In genomic region chr3:52043750-52044149, GRCh38 we compare ENCODE assay signal across 20 cellular contexts. TPM values are rescaled to one million over a fixed set of nuclear protein-coding genes. Genes with fewer than 3 reads are reported as not detected.
DNase-seq lines count a peak whose midpoint lies in the region; ATAC-seq and TF ChIP-seq lines count a peak whose summit lies in the region.
"Had no signal": no experiment of that assay in that cellular context is flagged by ENCODE, and none has a peak within 500 bp of the region (broad histone marks: within the 10 kb centered on the region; RNA-seq: fewer than 3 reads in every experiment).

No MANE protein-coding gene starts in this region.

- no peaks in the 10 kb centered on the region for H3K27me3 Mint-ChIP-seq in T-helper 17 cell
- H3K27me3 Mint-ChIP-seq in dendritic cell treated with granulocyte-macrophage colony-stimulating factor and Interleukin-4, amounts not matched to agents 40 ng/mL and 50 ng/mL, for 4 days, result peaks cover 8% of the 10 kb centered on the region
- H3K27me3 Mint-ChIP-seq: activated CD4-positive, alpha-beta T cell treated with anti-CD3 and anti-CD28 coated beads for 36 hours had no signal

- no peak overlapping the region for H2AFZ ChIP-seq in GM23248
- H2AFZ ChIP-seq: parathyroid adenoma had no signal

- peaks cover 24% of the 10 kb centered on the region for H3K4me1 Mint-ChIP-seq in T-helper 17 cell
- peaks cover 7% of the 10 kb centered on the region for H3K4me1 Mint-ChIP-seq in dendritic cell treated with granulocyte-macrophage colony-stimulating factor and Interleukin-4, amounts not matched to agents 40 ng/mL and 50 ng/mL, for 4 days (ENCODE audit: low read depth)

- H3F3A ChIP-seq in GM23248 (ENCODE audit: insufficient read depth), result peaks cover 16% of the 10 kb centered on the region

- DNase-seq in T-helper 17 cell, result no peak
- DNase-seq in GM23248, result no peak
- no peak for DNase-seq in dedifferentiated amniotic fluid mesenchymal stem cell (ENCODE audit: extremely low spot score)
- no peak for DNase-seq in NCI-H345 treated with DMSO at 0.1 percent for 48 hours (lab: John Stamatoyannopoulos, UW; ENCODE audit: unreplicated experiment)
- DNase-seq: activated CD4-positive, alpha-beta T cell treated with anti-CD3 and anti-CD28 coated beads for 36 hours; CD8-positive, alpha-beta memory T cell; Kasumi-1; natural killer cell; NCI-H1092; NCI-H510A; stimulated activated CD4-positive, alpha-beta T cell treated with anti-CD3 and anti-CD28 coated beads, Interleukin-2, amount 100 ng/mL, for 24 hours; stimulated activated naive CD4-positive, alpha-beta T cell treated with Interleukin-2 at 50 U/mL for 16 hours; upper lobe of left lung had no signal

- no peaks in the 10 kb centered on the region for H3K9me3 Mint-ChIP-seq in dendritic cell treated with granulocyte-macrophage colony-stimulating factor and Interleukin-4, amounts not matched to agents 40 ng/mL and 50 ng/mL, for 4 days
- H3K9me3 Mint-ChIP-seq: CD8-positive, alpha-beta memory T cell; natural killer cell had no signal

- H3K27me3 ChIP-seq in skeletal muscle tissue (ENCODE audit: control insufficient read depth in 3 of 3, insufficient read depth in 3 of 3, low read length in 3 of 3), result no peaks in the 10 kb centered on the region
- H3K27me3 ChIP-seq in GM23248 (replicated peaks; ENCODE audit: insufficient read depth), result no peaks in the 10 kb centered on the region
- H3K27me3 ChIP-seq: esophagus muscularis mucosa, upper lobe of left lung had no signal

- H3K36me3 ChIP-seq in HEK293 (ENCODE audit: control insufficient read depth in 2 of 2, insufficient read depth in 1 of 2, low read length in 2 of 2) (peaks cover 0 to 12% of the 10 kb centered on the region in 2 experiments; a peak in 1 of 3 replicates), skeletal muscle tissue (ENCODE audit: control insufficient read depth in 3 of 3, insufficient read depth in 3 of 3, low read length in 3 of 3) (peaks cover 0 to 5% (median 5%) of the 10 kb centered on the region in 3 donors), GM23248 (ENCODE audit: low read depth) (0 out of 2 replicates have a peak, but pooled peaks cover under 1% of the 10 kb centered on the region)

- 77 to 80% methylated on average over 6 of the region's 6 CpGs for WGBS in GM23248 (ENCODE audit: low coverage in 1 of 2, low lambda C conversion rate in 2 of 2, missing lambda C conversion rate in 2 of 2), 2 experiments

- H3K4me2 ChIP-seq in GM23248 (ENCODE audit: unreplicated experiment), result no peak overlapping the region

- no peaks in the 10 kb centered on the region for H3K79me2 ChIP-seq in GM23248 (ENCODE audit: insufficient read depth)
- H3K79me2 ChIP-seq: parathyroid adenoma had no signal

- peak overlapping the region; percentile 43 for H3K27ac Mint-ChIP-seq in T-helper 17 cell
- peak overlapping the region; percentile 5 for H3K27ac Mint-ChIP-seq in dendritic cell treated with granulocyte-macrophage colony-stimulating factor and Interleukin-4, amounts not matched to agents 40 ng/mL and 50 ng/mL, for 4 days
- H3K27ac Mint-ChIP-seq: activated CD4-positive, alpha-beta T cell treated with anti-CD3 and anti-CD28 coated beads for 36 hours; natural killer cell had no signal

- H3K27ac ChIP-seq in HEK293 (ENCODE audit: extremely low read depth, low read depth, low read length), result no peak overlapping the region
- no peak overlapping the region for H3K27ac ChIP-seq in skeletal muscle tissue (ENCODE audit: low read depth, low read length)
- H3K27ac ChIP-seq in GM23248, result no peak overlapping the region
- H3K27ac ChIP-seq: parathyroid adenoma had no signal

- in situ Hi-C loops in GM23248 (cut with MboI), result no loop called here

- H3K9me2 ChIP-seq in GM23248 (ENCODE audit: insufficient read depth), result no peaks in the 10 kb centered on the region

- no peak overlapping the region for H3K4me3 Mint-ChIP-seq in T-helper 17 cell
- H3K4me3 Mint-ChIP-seq in dendritic cell treated with granulocyte-macrophage colony-stimulating factor and Interleukin-4, amounts not matched to agents 40 ng/mL and 50 ng/mL, for 4 days, result no peak overlapping the region
- H3K4me3 Mint-ChIP-seq: activated CD4-positive, alpha-beta T cell treated with anti-CD3 and anti-CD28 coated beads for 36 hours; CD8-positive, alpha-beta memory T cell; natural killer cell had no signal

- no peak for TF ChIP-seq CTCF in HEK293 (tag by site-specific recombination; IDR thresholded peaks at IDR 0.05)

- intact Hi-C loops in dendritic cell treated with granulocyte-macrophage colony-stimulating factor and Interleukin-4, amounts not matched to agents 40 ng/mL and 50 ng/mL, for 4 days (cut with micrococcal nuclease), result no loop called here

- CTCF ChIA-PET in HEK293 (lab: Yijun Ruan, JAX), result interaction anchor here (0.7 to 0.8 kb wide), 2 partner anchors 29 to 102 kb away, joined by 3 read pairs; partner anchors contain the start of gene RRP9

- no peaks in the 10 kb centered on the region for H3K9me3 ChIP-seq in HEK293 (ENCODE audit: control insufficient read depth, insufficient read depth, low read depth, low read length)
- no peaks in the 10 kb centered on the region for H3K9me3 ChIP-seq in T-helper 17 cell (ENCODE audit: control insufficient read depth, low read length, poor library complexity, severe bottlenecking)
- H3K9me3 ChIP-seq in skeletal muscle tissue (ENCODE audit: control insufficient read depth in 3 of 3, low read length in 3 of 3), result no peaks in the 10 kb centered on the region
- no peaks in the 10 kb centered on the region for H3K9me3 ChIP-seq in GM23248 (ENCODE audit: low read depth)
- H3K9me3 ChIP-seq: esophagus muscularis mucosa, upper lobe of left lung had no signal

- peak overlapping the region in 2 of 3 donors; percentile 16 to 33 for H3K9ac ChIP-seq in skeletal muscle tissue (ENCODE audit: low read depth in 1 of 3, low read length in 3 of 3)
- no peak overlapping the region for H3K9ac ChIP-seq in GM23248
- H3K9ac ChIP-seq: parathyroid adenoma had no signal

- ATAC-seq in T-helper 17 cell (no peak), GM21717 (IDR thresholded peaks at IDR 0.05; ENCODE audit: unreplicated experiment) (no peak)
- ATAC-seq: activated CD4-positive, alpha-beta T cell treated with anti-CD3 and anti-CD28 coated beads for 36 hours; HCT116; natural killer cell had no signal

- H3K4me3 ChIP-seq in HEK293 (ENCODE audit: low read depth, low read length), result no peak overlapping the region
- H3K4me3 ChIP-seq in skeletal muscle tissue (ENCODE audit: low read length in 3 of 3), result no peak overlapping the region
- no peak overlapping the region for H3K4me3 ChIP-seq in GM23248
- H3K4me3 ChIP-seq: esophagus muscularis mucosa, upper lobe of left lung had no signal

- no peaks in the 10 kb centered on the region for H4K20me1 ChIP-seq in GM23248 (ENCODE audit: insufficient read depth)

- H3K4me1 ChIP-seq in HEK293 (ENCODE audit: control insufficient read depth, insufficient read depth, low read length) (no peaks in the 10 kb centered on the region), skeletal muscle tissue (ENCODE audit: control insufficient read depth in 3 of 3, insufficient read depth in 3 of 3, low read length in 3 of 3) (peaks cover 10 to 61% (median 57%) of the 10 kb centered on the region in 3 donors), GM23248 (ENCODE audit: insufficient read depth) (peaks cover 27% of the 10 kb centered on the region)
- H3K4me1 ChIP-seq: parathyroid adenoma had no signal

- no peaks in the 10 kb centered on the region for H3K36me3 Mint-ChIP-seq in T-helper 17 cell (ENCODE audit: low read depth)
- peaks cover 11% of the 10 kb centered on the region for H3K36me3 Mint-ChIP-seq in dendritic cell treated with granulocyte-macrophage colony-stimulating factor and Interleukin-4, amounts not matched to agents 40 ng/mL and 50 ng/mL, for 4 days (ENCODE audit: low read depth)
- H3K36me3 Mint-ChIP-seq: natural killer cell had no signal

- POLR2A ChIA-PET in HEK293 (lab: Yijun Ruan, JAX), result interaction anchor here (0.5 kb wide), 1 partner anchor 177 kb away, joined by 6 read pairs; no protein-coding TSS in a partner anchor

TF ChIP-seq in HEK293, 187 proteins besides CTCF, POLR2A, EP300 and RAD21:
- TF ChIP-seq GLIS1 (tag by site-specific recombination; IDR thresholded peaks at IDR 0.05) (peak; percentile 59), ZIC2 (tag by site-specific recombination; IDR thresholded peaks at IDR 0.05) (peak; percentile 88), ZNF311 (tag by site-specific recombination; IDR thresholded peaks at IDR 0.05; ENCODE audit: borderline replicate concordance) (no peak)

RNA-seq across cellular contexts. Expression of gene DUSP7, which starts 12.6 kb away (rescaled TPM):
- total RNA-seq in T-helper 17 cell, result 10 to 100 TPM; 15.8 to 18.6 TPM
- total RNA-seq in skeletal muscle tissue, result 5.2 TPM
- total RNA-seq in GM23248 (2014; rRNA removed; shearing (Covaris generic)), result 12.4 and 17.7 TPM in 2 replicates
- polyA plus RNA-seq in GM23248 (2016; fragmentation: Nextera tagmentation; extraction: Ambion mirVana), result 5.1 and 5.8 TPM in 2 replicates

RNA-seq across cellular contexts. Expression of gene RPL29, which starts 48.1 kb away (rescaled TPM):
- 1,000 to 10,000 TPM; 1,359 to 1,493 TPM for total RNA-seq in T-helper 17 cell
- 1,532 TPM for total RNA-seq in skeletal muscle tissue
- 965 and 1,164 TPM in 2 replicates for total RNA-seq in GM23248 (2014; rRNA removed; shearing (Covaris generic))
- 665 and 690 TPM in 2 replicates for polyA plus RNA-seq in GM23248 (2016; fragmentation: Nextera tagmentation; extraction: Ambion mirVana)
